ENCODE assay signal across 8 cellular contexts in the genomic region with DNA sequence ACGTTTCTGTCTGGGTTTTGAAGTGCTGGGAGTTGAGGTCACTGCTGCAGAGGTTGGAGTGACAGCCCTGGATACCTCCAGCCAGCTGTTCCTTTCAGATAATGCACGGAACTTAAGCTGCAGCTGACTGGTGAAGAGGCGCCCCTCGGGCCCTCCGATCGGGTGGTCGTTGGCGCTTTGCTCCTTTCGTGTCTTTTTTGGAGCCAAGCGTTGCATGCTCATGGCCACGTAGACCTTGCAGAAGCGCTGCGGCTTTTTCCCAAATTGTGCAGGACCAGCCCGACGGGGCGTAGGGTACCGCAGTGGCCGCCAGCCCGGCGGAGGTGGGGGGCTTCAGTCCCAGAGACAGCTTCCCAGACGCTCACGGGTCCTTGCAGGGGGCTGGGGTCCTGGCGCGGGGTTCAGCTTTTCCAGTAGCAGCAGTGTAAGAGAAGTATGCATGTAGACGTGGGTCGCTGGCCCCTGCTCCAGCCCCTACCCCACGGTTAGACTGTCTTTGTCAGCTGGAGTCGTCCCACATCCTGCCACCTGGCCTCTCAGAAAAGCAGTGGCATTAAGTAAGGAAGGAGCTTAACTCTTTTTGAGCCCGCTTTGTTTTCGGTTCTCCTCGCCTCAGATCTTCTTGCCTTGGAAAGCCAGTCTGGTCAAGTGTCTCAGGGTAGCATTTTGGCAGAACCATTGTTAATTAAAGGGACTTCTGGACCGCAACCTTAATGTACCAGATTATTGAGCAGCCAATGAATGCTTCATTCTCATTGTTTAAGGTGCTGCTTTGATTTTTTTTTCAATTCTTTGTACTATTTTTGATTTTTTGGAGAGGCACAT. TPM values are rescaled to one million over a fixed set of nuclear protein-coding genes. Genes with fewer than 3 reads are reported as not detected.
DNase-seq lines count a peak whose midpoint lies in the region; ATAC-seq, FAIRE-seq and TF ChIP-seq lines count a peak whose summit lies in the region.

No MANE protein-coding gene starts in this region.

- H3K4me2 ChIP-seq in OCI-LY1 (ENCODE audit: low read length) (peak overlapping the region; percentile 69), astrocyte (ENCODE audit: low read length) (peak overlapping the region; percentile 89)

- H3K9ac ChIP-seq in OCI-LY1 (ENCODE audit: low read length) (peak overlapping the region; percentile 65), astrocyte (ENCODE audit: low read length) (peak overlapping the region; percentile 82), skeletal muscle tissue (ENCODE audit: low read depth in 1 of 3, low read length in 3 of 3) (peak overlapping the region; percentile 90 to 93 (median 90))

- peak overlapping the region; percentile 30 for H3K27ac Mint-ChIP-seq in astrocyte (ENCODE audit: unreplicated experiment)

- H3K27ac ChIP-seq in OCI-LY1 (ENCODE audit: low read depth, low read length, poor library complexity, severe bottlenecking) (no peak overlapping the region), astrocyte (ENCODE audit: low read depth, low read length) (peak overlapping the region; percentile 62), iPS DF 6.9 (ENCODE audit: low read length) (no peak overlapping the region), skeletal muscle tissue (ENCODE audit: low read depth, low read length) (peak overlapping the region; percentile 89)

- H3K4me3 ChIP-seq in OCI-LY1 (ENCODE audit: low read depth, low read length, poor library complexity, severe bottlenecking) (peak overlapping the region; percentile 66), astrocyte (ENCODE audit: insufficient read depth, low read depth, low read length) (peak overlapping the region; percentile 83), iPS DF 6.9 (ENCODE audit: low read length) (peak overlapping the region; percentile 74; the same call in 1 of the 2 replicates), skeletal muscle tissue (ENCODE audit: low read length in 3 of 3) (peak overlapping the region; percentile 84 to 96 (median 96))

- H3K27me3 ChIP-seq in OCI-LY1 (ENCODE audit: insufficient read depth, low read length) (no peaks in the 10 kb centered on the region), astrocyte (ENCODE audit: insufficient read depth, low read length) (no peaks in the 10 kb centered on the region), iPS DF 6.9 (ENCODE audit: control insufficient read depth, insufficient read depth, low read length) (peaks cover 3% of the 10 kb centered on the region; the same call in 1 of the 2 replicates), skeletal muscle tissue (ENCODE audit: control insufficient read depth in 3 of 3, insufficient read depth in 3 of 3, low read length in 3 of 3) (no peaks in the 10 kb centered on the region)

- H3K36me3 Mint-ChIP-seq in astrocyte (ENCODE audit: low read depth, unreplicated experiment), result no peaks in the 10 kb centered on the region

- H3K4me1 ChIP-seq in OCI-LY1 (ENCODE audit: insufficient read depth, low read length, severe bottlenecking) (peaks cover 57% of the 10 kb centered on the region), astrocyte (ENCODE audit: insufficient read depth, low read length) (peaks cover 35% of the 10 kb centered on the region), iPS DF 6.9 (ENCODE audit: control insufficient read depth, insufficient read depth, low read length) (peaks cover 6% of the 10 kb centered on the region; the same call in 1 of the 2 replicates), skeletal muscle tissue (ENCODE audit: control insufficient read depth in 3 of 3, insufficient read depth in 3 of 3, low read length in 3 of 3) (peaks cover 15 to 31% (median 24%) of the 10 kb centered on the region in 3 donors)

- DNase-seq in ELF-1 (ENCODE audit: low read depth, low spot score) (peak; percentile 63), astrocyte (ENCODE audit: low read depth) (no peak), iPS DF 6.9 (ENCODE audit: low read depth, low spot score) (no peak), GM19240 (ENCODE audit: insufficient read length, low spot score) (no peak), amniotic stem cell (lab: John Stamatoyannopoulos, UW) (no peak)

- H4K20me1 ChIP-seq in OCI-LY1 (ENCODE audit: insufficient read depth, low read length) (no peaks in the 10 kb centered on the region), astrocyte (ENCODE audit: insufficient read depth, low read length) (peaks cover 13% of the 10 kb centered on the region)

- peak; percentile 4 for ATAC-seq in HG02571 (IDR thresholded peaks at IDR 0.05; ENCODE audit: unreplicated experiment)

- H3F3A ChIP-seq in OCI-LY1 (ENCODE audit: insufficient read depth, low read length), result no peaks in the 10 kb centered on the region

- H3K79me2 ChIP-seq in OCI-LY1 (ENCODE audit: insufficient read depth, low read length), result no peaks in the 10 kb centered on the region
- H3K79me2 ChIP-seq in astrocyte (ENCODE audit: insufficient read depth, low read length), result peaks cover 40% of the 10 kb centered on the region

- peak overlapping the region; percentile 95 for H3K4me3 Mint-ChIP-seq in astrocyte (ENCODE audit: unreplicated experiment)

- H3K9me3 ChIP-seq in OCI-LY1 (ENCODE audit: low read length) (no peaks in the 10 kb centered on the region), astrocyte (ENCODE audit: insufficient read depth, low read depth, low read length) (no peaks in the 10 kb centered on the region), iPS DF 6.9 (ENCODE audit: control insufficient read depth, insufficient read depth, low read length) (no peaks in the 10 kb centered on the region), skeletal muscle tissue (ENCODE audit: control insufficient read depth in 3 of 3, low read length in 3 of 3) (no peaks in the 10 kb centered on the region)

- no CpG with 5 or more reads among the region's 32 CpGs for WGBS in iPS DF 6.9 (ENCODE audit: insufficient coverage, insufficient read length)

- peaks cover 27% of the 10 kb centered on the region for H3K4me1 Mint-ChIP-seq in astrocyte (ENCODE audit: low read depth, unreplicated experiment)

- TF ChIP-seq CTCF in OCI-LY1 (IDR thresholded peaks at IDR 0.05; ENCODE audit: low read length) (no peak), astrocyte (IDR thresholded peaks at IDR 0.05; ENCODE audit: insufficient read depth, low read depth, low read length) (no peak)

- H2AFZ ChIP-seq in OCI-LY1 (ENCODE audit: low read length) (no peak overlapping the region), astrocyte (ENCODE audit: low read depth, low read length) (peak overlapping the region; percentile 79)

- FAIRE-seq in astrocyte (lab: Jason Lieb, UNC), result no peak

- peaks cover 10% of the 10 kb centered on the region; the same call in 1 of the 2 replicates for H3K36me3 ChIP-seq in OCI-LY1 (ENCODE audit: insufficient read depth, low read length)
- no peaks in the 10 kb centered on the region for H3K36me3 ChIP-seq in astrocyte (ENCODE audit: insufficient read depth, low read length)
- H3K36me3 ChIP-seq in iPS DF 6.9 (ENCODE audit: control insufficient read depth, insufficient read depth, low read length), result no peaks in the 10 kb centered on the region
- H3K36me3 ChIP-seq in skeletal muscle tissue (ENCODE audit: control insufficient read depth in 3 of 3, insufficient read depth in 3 of 3, low read length in 3 of 3), result peaks cover 0 to 7% (median 5%) of the 10 kb centered on the region in 3 donors

- no peaks in the 10 kb centered on the region for H3K9me2 ChIP-seq in OCI-LY1 (ENCODE audit: low read depth, low read length)

- H3K27me3 Mint-ChIP-seq in astrocyte (ENCODE audit: low read depth, unreplicated experiment), result no peaks in the 10 kb centered on the region

- H3K9me3 Mint-ChIP-seq in astrocyte (ENCODE audit: unreplicated experiment), result no peaks in the 10 kb centered on the region

RNA-seq across cellular contexts. Expression of a gene that starts 0.8 kb away (rescaled TPM):
- total RNA-seq in astrocyte (16.2 and 16.8 TPM in 2 replicates), skeletal muscle tissue (6.3 TPM)

Comparison
In these comparisons a context has a peak if more than half of its experiments do, and no peak if none do; other contexts are left out.
1. H3K27ac ChIP-seq: peak in astrocyte (single experiment) and skeletal muscle tissue (single experiment); none in OCI-LY1 (single experiment) and iPS DF 6.9 (single experiment).
2. Peak in every context shown above with its lines, with median percentiles within 50 percentile points of each other: H3K4me3 ChIP-seq and H3K9ac ChIP-seq.